Comparison of ENCODE assay signal across 10 cellular contexts in genomic region chr12:53096761-53097160, GRCh38. TPM values are rescaled to one million over a fixed set of nuclear protein-coding genes. Genes with fewer than 3 reads are reported as not detected.
DNase-seq lines count a peak whose midpoint lies in the region; ATAC-seq and TF ChIP-seq lines count a peak whose summit lies in the region.
"Had no signal": no experiment of that assay in that cellular context is flagged by ENCODE, and none has a peak within 500 bp of the region (broad histone marks: within the 10 kb centered on the region; RNA-seq: fewer than 3 reads in every experiment).

No MANE protein-coding gene starts in this region.

- no peaks in the 10 kb centered on the region for H3K79me1 ChIP-seq in mesendoderm (ENCODE audit: low read length)

- H4K8ac ChIP-seq in mesendoderm (ENCODE audit: low read depth, low read length), result no peak overlapping the region

- no peak overlapping the region for H2BK5ac ChIP-seq in mesendoderm (ENCODE audit: low read length)

- H3K56ac ChIP-seq in mesendoderm (ENCODE audit: low read length), result peak overlapping the region; percentile 78

- no peak for DNase-seq in activated naive CD4-positive, alpha-beta T cell treated with anti-CD3 and anti-CD28 coated beads for 36 hours
- DNase-seq in activated naive CD4-positive, alpha-beta T cell (lab: John Stamatoyannopoulos, UW), result no peak
- DNase-seq in cardiac fibroblast (ENCODE audit: low read depth in 2 of 2), result no peak
- no peak for DNase-seq in mesendoderm
- no peak for DNase-seq in type B pancreatic cell (ENCODE audit: extremely low spot score, unreplicated experiment)
- DNase-seq in NCI-H1417 (lab: John Stamatoyannopoulos, UW), result no peak
- DNase-seq in HPDE6-E6E7 (ENCODE audit: extremely low spot score), result no peak
- DNase-seq: DMS 273 treated with DMSO at 0.1 percent for 48 hours, NCI-H1930 had no signal

- no peak overlapping the region for H3K27ac ChIP-seq in mesendoderm (ENCODE audit: low read depth, low read length)

- no peak overlapping the region for H3K27ac Mint-ChIP-seq in activated naive CD4-positive, alpha-beta T cell treated with anti-CD3 and anti-CD28 coated beads for 36 hours
- peak overlapping the region; percentile 83 for H3K27ac Mint-ChIP-seq in type B pancreatic cell

- H2AK5ac ChIP-seq in mesendoderm (ENCODE audit: low read length), result no peak overlapping the region

- peak overlapping the region; percentile 85 for H3K4me2 ChIP-seq in mesendoderm (ENCODE audit: low read length)

- no peak overlapping the region for H3K18ac ChIP-seq in mesendoderm (ENCODE audit: low read length)

- no peak overlapping the region for H4K5ac ChIP-seq in mesendoderm (ENCODE audit: low read length)

- H3K36me3 ChIP-seq in mesendoderm (ENCODE audit: control insufficient read depth, insufficient read depth, low read length), result no peaks in the 10 kb centered on the region

- peaks cover 6% of the 10 kb centered on the region for H3K27me3 Mint-ChIP-seq in activated naive CD4-positive, alpha-beta T cell treated with anti-CD3 and anti-CD28 coated beads for 36 hours (ENCODE audit: low read depth)
- peaks cover 30% of the 10 kb centered on the region for H3K27me3 Mint-ChIP-seq in type B pancreatic cell

- no peak overlapping the region for H2BK120ac ChIP-seq in mesendoderm (ENCODE audit: low read depth, low read length)

- CTCF ChIA-PET in activated naive CD4-positive, alpha-beta T cell treated with anti-CD3 and anti-CD28 coated beads for 36 hours (lab: Charles Lee), result interaction anchor here (9.4 kb wide), 1 partner anchor 24 kb away, joined by 360 read pairs; the partner anchor contains the start of gene SPRYD3

- H3K36me3 Mint-ChIP-seq in activated naive CD4-positive, alpha-beta T cell treated with anti-CD3 and anti-CD28 coated beads for 36 hours (ENCODE audit: low read depth), result no peaks in the 10 kb centered on the region
- no peaks in the 10 kb centered on the region for H3K36me3 Mint-ChIP-seq in type B pancreatic cell

- ATAC-seq in HG03159 (IDR thresholded peaks at IDR 0.05; ENCODE audit: unreplicated experiment), result no peak

- H3K79me2 ChIP-seq in mesendoderm (ENCODE audit: control insufficient read depth, insufficient read depth, low read length), result no peaks in the 10 kb centered on the region

- H3K4ac ChIP-seq in mesendoderm (ENCODE audit: low read depth, low read length), result no peak overlapping the region

- H3K9ac ChIP-seq in mesendoderm (ENCODE audit: low read length), result peak overlapping the region; percentile 57

- no peak overlapping the region for H3K23ac ChIP-seq in mesendoderm (ENCODE audit: low read length)

- no peaks in the 10 kb centered on the region for H3K9me3 Mint-ChIP-seq in activated naive CD4-positive, alpha-beta T cell treated with anti-CD3 and anti-CD28 coated beads for 36 hours
- H3K9me3 Mint-ChIP-seq in type B pancreatic cell, result no peaks in the 10 kb centered on the region

- H3K4me3 ChIP-seq in cardiac fibroblast (replicated peaks in 1 of 2; ENCODE audit: low read depth in 2 of 2, low read length in 2 of 2) (peak overlapping the region; percentile 52 to 71), mesendoderm (ENCODE audit: low read length) (peak overlapping the region; percentile 52)

- H3K4me1 ChIP-seq in mesendoderm (ENCODE audit: control insufficient read depth, low read depth, low read length), result peaks cover 10% of the 10 kb centered on the region

- peak overlapping the region; percentile 71 for H3K4me3 Mint-ChIP-seq in activated naive CD4-positive, alpha-beta T cell treated with anti-CD3 and anti-CD28 coated beads for 36 hours
- H3K4me3 Mint-ChIP-seq in type B pancreatic cell, result peak overlapping the region; percentile 89

- H3K27me3 ChIP-seq in mesendoderm (ENCODE audit: insufficient read depth, low read length, poor library complexity), result no peaks in the 10 kb centered on the region

- no peak for TF ChIP-seq CTCF in cardiac fibroblast (IDR thresholded peaks at IDR 0.05; ENCODE audit: low read depth, low read length)
- TF ChIP-seq CTCF in type B pancreatic cell (conservative IDR thresholded peaks at IDR 0.05), result no peak

- intact Hi-C loops in activated naive CD4-positive, alpha-beta T cell treated with anti-CD3 and anti-CD28 coated beads for 36 hours (cut with micrococcal nuclease), result loop anchor here (5.0 kb wide), 1 partner anchor 406 kb away; the partner anchor contains the start of gene TARBP2

- WGBS in mesendoderm (ENCODE audit: extremely low coverage, insufficient coverage, low lambda C conversion rate), result no CpG with 5 or more reads among the region's 9 CpGs

- peaks cover 22% of the 10 kb centered on the region for H3K4me1 Mint-ChIP-seq in activated naive CD4-positive, alpha-beta T cell treated with anti-CD3 and anti-CD28 coated beads for 36 hours (ENCODE audit: low read depth)
- peaks cover 36% of the 10 kb centered on the region for H3K4me1 Mint-ChIP-seq in type B pancreatic cell (ENCODE audit: unreplicated experiment)

- no peak overlapping the region for H2BK15ac ChIP-seq in mesendoderm (replicated peaks; ENCODE audit: low read depth)

RNA-seq across cellular contexts. Expression of gene IGFBP6, which starts 0.7 kb away (rescaled TPM):
- total RNA-seq in activated naive CD4-positive, alpha-beta T cell treated with anti-CD3 and anti-CD28 coated beads for 36 hours, result 1 to 10 TPM; 3.7 to 6.4 TPM
- 4.1 TPM for polyA plus RNA-seq in mesendoderm (2013, experiment 1 of 2)
- 4.5 TPM for polyA plus RNA-seq in mesendoderm (2013, experiment 2 of 2)
- 25.1 and 40.3 TPM in 2 replicates for total RNA-seq in type B pancreatic cell (ENCODE audit: low replicate concordance)

RNA-seq across cellular contexts. Expression of gene SOAT2, which starts 6.5 kb away (rescaled TPM):
- under 1 TPM; 0.74 to 0.81 TPM for total RNA-seq in activated naive CD4-positive, alpha-beta T cell treated with anti-CD3 and anti-CD28 coated beads for 36 hours
- not detected for polyA plus RNA-seq in mesendoderm (2013, experiment 1 of 2)
- 0.01 TPM for polyA plus RNA-seq in mesendoderm (2013, experiment 2 of 2)
- 0.97 and 1.9 TPM in 2 replicates for total RNA-seq in type B pancreatic cell (ENCODE audit: low replicate concordance)

RNA-seq across cellular contexts. Expression of gene SPRYD3, which starts 17.6 kb away (rescaled TPM):
- 10 to 100 TPM; 20.1 to 20.2 TPM for total RNA-seq in activated naive CD4-positive, alpha-beta T cell treated with anti-CD3 and anti-CD28 coated beads for 36 hours
- 4.4 TPM for polyA plus RNA-seq in mesendoderm (2013, experiment 1 of 2)
- polyA plus RNA-seq in mesendoderm (2013, experiment 2 of 2), result 4.3 TPM
- total RNA-seq in type B pancreatic cell (ENCODE audit: low replicate concordance), result 22.1 and 43.0 TPM in 2 replicates

RNA-seq across cellular contexts. Expression of gene TNS2, which starts 46.9 kb away (rescaled TPM):
- total RNA-seq in activated naive CD4-positive, alpha-beta T cell treated with anti-CD3 and anti-CD28 coated beads for 36 hours, result under 1 TPM; 0.37 to 0.67 TPM
- polyA plus RNA-seq in mesendoderm (2013, experiment 1 of 2), result 15.4 TPM
- polyA plus RNA-seq in mesendoderm (2013, experiment 2 of 2), result 22.5 TPM
- 3.5 and 21.8 TPM in 2 replicates for total RNA-seq in type B pancreatic cell (ENCODE audit: low replicate concordance)
